Comparison of ENCODE assay signal across 1 cellular context in the genomic region with DNA sequence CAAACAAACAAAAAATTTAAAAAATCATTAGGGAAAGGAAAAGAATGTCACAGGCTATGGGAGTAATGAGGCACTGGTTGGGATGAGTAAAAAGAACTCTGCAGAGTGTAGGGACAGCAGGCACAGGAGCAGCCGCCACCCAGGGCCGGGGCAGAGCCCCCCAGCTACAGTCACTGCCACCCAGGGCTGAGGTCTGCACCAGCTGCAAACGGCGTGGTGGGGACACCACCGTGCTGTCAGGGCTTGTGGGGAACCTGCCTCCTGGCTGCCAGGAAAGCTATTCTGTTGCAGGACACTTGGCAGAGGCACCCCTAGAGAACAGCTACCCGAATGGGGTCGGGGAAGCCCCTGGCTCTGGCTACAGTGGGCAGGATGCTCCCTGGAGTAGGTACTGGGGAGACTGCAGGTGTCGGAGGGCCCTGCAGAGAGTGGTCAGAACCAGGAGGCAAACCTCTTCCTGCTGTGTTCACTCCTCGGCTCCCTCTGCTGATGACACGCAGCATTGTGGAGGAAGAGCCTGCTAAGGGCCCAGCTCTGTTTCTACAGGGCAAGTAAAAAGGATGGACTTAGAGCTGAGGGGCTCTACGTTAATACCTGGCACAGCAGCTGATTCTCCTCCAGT.
TF ChIP-seq lines count a peak whose summit lies in the region.

No MANE protein-coding gene starts in this region.

TF ChIP-seq in HepG2, 621 proteins besides CTCF, POLR2A, EP300 and RAD21 (continued from another document):
- TF ChIP-seq HIC2 (CRISPR knock-in tag; IDR thresholded peaks at IDR 0.05; ENCODE audit: low read depth) (0 out of 2 replicates have a peak, but pooled peaks have one; percentile 24), SP1 (IDR thresholded peaks at IDR 0.05) (no peak), SP1 (CRISPR knock-in tag; IDR thresholded peaks at IDR 0.05) (no peak), TSC22D2 (CRISPR knock-in tag; IDR thresholded peaks at IDR 0.05; ENCODE audit: borderline replicate concordance) (no peak), TIGD3 (CRISPR knock-in tag; IDR thresholded peaks at IDR 0.05; ENCODE audit: borderline replicate concordance) (no peak), SP2 (CRISPR knock-in tag; IDR thresholded peaks at IDR 0.05) (no peak), ZC3H4 (CRISPR knock-in tag; IDR thresholded peaks at IDR 0.05; ENCODE audit: borderline replicate concordance) (no peak), ZNF850 (CRISPR knock-in tag; conservative IDR thresholded peaks at IDR 0.05) (no peak), ZMYM3 (CRISPR knock-in tag; IDR thresholded peaks at IDR 0.05) (no peak), ZNF577 (CRISPR knock-in tag; IDR thresholded peaks at IDR 0.05; ENCODE audit: borderline replicate concordance, low read depth) (no peak), STAG1 (CRISPR knock-in tag; IDR thresholded peaks at IDR 0.05) (peak; percentile 65), PATZ1 (CRISPR knock-in tag; IDR thresholded peaks at IDR 0.05) (no peak), ZMAT5 (CRISPR knock-in tag; IDR thresholded peaks at IDR 0.05; ENCODE audit: borderline replicate concordance, low read depth) (no peak), ZNF652 (CRISPR knock-in tag; IDR thresholded peaks at IDR 0.05; ENCODE audit: borderline replicate concordance, low read depth) (no peak), ZNF776 (CRISPR knock-in tag; IDR thresholded peaks at IDR 0.05) (no peak), CBFB (CRISPR knock-in tag; IDR thresholded peaks at IDR 0.05) (no peak), ZNF253 (CRISPR knock-in tag; IDR thresholded peaks at IDR 0.05; ENCODE audit: borderline replicate concordance) (no peak), ZNF619 (CRISPR knock-in tag; IDR thresholded peaks at IDR 0.05) (no peak)
- TF ChIP-seq, protein P1, sequence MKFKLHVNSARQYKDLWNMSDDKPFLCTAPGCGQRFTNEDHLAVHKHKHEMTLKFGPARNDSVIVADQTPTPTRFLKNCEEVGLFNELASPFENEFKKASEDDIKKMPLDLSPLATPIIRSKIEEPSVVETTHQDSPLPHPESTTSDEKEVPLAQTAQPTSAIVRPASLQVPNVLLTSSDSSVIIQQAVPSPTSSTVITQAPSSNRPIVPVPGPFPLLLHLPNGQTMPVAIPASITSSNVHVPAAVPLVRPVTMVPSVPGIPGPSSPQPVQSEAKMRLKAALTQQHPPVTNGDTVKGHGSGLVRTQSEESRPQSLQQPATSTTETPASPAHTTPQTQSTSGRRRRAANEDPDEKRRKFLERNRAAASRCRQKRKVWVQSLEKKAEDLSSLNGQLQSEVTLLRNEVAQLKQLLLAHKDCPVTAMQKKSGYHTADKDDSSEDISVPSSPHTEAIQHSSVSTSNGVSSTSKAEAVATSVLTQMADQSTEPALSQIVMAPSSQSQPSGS (CRISPR knock-in tag; IDR thresholded peaks at IDR 0.05), result no peak
- TF ChIP-seq, protein P2, sequence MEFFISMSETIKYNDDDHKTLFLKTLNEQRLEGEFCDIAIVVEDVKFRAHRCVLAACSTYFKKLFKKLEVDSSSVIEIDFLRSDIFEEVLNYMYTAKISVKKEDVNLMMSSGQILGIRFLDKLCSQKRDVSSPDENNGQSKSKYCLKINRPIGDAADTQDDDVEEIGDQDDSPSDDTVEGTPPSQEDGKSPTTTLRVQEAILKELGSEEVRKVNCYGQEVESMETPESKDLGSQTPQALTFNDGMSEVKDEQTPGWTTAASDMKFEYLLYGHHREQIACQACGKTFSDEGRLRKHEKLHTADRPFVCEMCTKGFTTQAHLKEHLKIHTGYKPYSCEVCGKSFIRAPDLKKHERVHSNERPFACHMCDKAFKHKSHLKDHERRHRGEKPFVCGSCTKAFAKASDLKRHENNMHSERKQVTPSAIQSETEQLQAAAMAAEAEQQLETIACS (CRISPR knock-in tag; IDR thresholded peaks at IDR 0.05), result no peak
